Comparison of ENCODE assay signal across 8 cellular contexts in the genomic region with DNA sequence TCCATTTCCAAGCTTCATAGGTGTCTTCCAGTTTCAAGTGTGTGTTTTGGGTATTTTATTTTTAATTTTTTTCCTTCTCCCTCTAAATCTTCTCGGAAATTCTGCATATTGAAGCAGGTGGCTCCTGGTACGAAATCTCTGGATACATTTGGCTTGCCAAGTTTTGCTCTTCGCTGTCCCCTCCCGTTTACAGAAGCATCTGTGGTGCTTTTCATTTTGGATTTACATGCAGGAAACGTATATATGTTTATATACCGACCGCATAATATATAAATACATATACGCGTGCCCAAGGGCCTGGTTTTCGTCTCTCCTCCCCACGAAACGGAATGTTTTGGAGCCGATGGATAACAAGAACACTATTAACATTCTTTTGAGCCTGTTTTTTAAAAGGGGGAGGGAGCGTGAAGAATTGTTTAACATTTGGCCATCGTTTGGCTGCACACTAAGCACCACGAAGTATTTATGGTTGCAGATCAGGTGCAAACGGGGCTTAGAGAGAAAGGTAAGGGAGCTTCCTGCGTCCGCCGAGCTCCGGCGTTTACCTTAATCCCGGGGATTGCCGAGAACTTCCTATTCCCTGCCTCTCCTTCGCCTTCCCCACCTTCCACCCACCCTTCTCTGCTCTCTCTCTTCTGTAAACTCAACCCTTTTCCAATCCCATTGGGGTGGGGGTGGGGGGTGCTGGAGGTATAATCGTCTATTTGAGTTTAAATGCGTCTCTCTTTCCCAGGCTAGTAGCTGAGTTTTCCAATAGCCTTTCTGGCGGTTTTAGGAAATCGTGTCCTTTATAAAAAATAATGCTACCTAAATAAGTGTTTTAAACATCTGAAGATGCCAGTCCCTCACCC. TPM values are rescaled to one million over a fixed set of nuclear protein-coding genes. Genes with fewer than 3 reads are reported as not detected.
DNase-seq lines count a peak whose midpoint lies in the region; ATAC-seq lines count a peak whose summit lies in the region.

No MANE protein-coding gene starts in this region.

- intact Hi-C loops in activated naive CD4-positive, alpha-beta T cell treated with anti-CD3 and anti-CD28 coated beads for 36 hours (cut with micrococcal nuclease): no loop called here

- H3K4me3 Mint-ChIP-seq in activated naive CD4-positive, alpha-beta T cell treated with anti-CD3 and anti-CD28 coated beads for 36 hours: peak overlapping the region; percentile 66
- H3K4me3 Mint-ChIP-seq in naive B cell: peak overlapping the region; percentile 52 to 90 (median 82)

- peaks cover 30% of the 10 kb centered on the region for H3K4me1 Mint-ChIP-seq in activated naive CD4-positive, alpha-beta T cell treated with anti-CD3 and anti-CD28 coated beads for 36 hours (ENCODE audit: low read depth)
- H3K4me1 Mint-ChIP-seq in naive B cell: peaks cover 26 to 37% (median 34%) of the 10 kb centered on the region in 3 donors

- ATAC-seq in naive B cell (ENCODE audit: low read depth in 2 of 2) (no peak), HG03460 (IDR thresholded peaks at IDR 0.05; ENCODE audit: unreplicated experiment) (no peak), HG03039 (IDR thresholded peaks at IDR 0.05; ENCODE audit: unreplicated experiment) (no peak)

- H3K9me3 Mint-ChIP-seq in activated naive CD4-positive, alpha-beta T cell treated with anti-CD3 and anti-CD28 coated beads for 36 hours: no peaks in the 10 kb centered on the region
- H3K9me3 Mint-ChIP-seq in naive B cell: peaks cover 0 to 17% (median 2%) of the 10 kb centered on the region in 7 donors

- H3K36me3 Mint-ChIP-seq in activated naive CD4-positive, alpha-beta T cell treated with anti-CD3 and anti-CD28 coated beads for 36 hours (ENCODE audit: low read depth): no peaks in the 10 kb centered on the region
- peaks cover 6 to 11% of the 10 kb centered on the region in 2 donors for H3K36me3 Mint-ChIP-seq in naive B cell

- H3K27ac Mint-ChIP-seq in activated naive CD4-positive, alpha-beta T cell treated with anti-CD3 and anti-CD28 coated beads for 36 hours: no peak overlapping the region
- H3K27ac Mint-ChIP-seq in naive B cell: no peak overlapping the region

- CTCF ChIA-PET in activated naive CD4-positive, alpha-beta T cell treated with anti-CD3 and anti-CD28 coated beads for 36 hours (lab: Charles Lee): no interaction called here

- peaks cover 66% of the 10 kb centered on the region for H3K27me3 Mint-ChIP-seq in activated naive CD4-positive, alpha-beta T cell treated with anti-CD3 and anti-CD28 coated beads for 36 hours (ENCODE audit: low read depth)
- H3K27me3 Mint-ChIP-seq in naive B cell: peaks cover 60 to 68% (median 60%) of the 10 kb centered on the region in 3 donors

- peak; percentile 3 for DNase-seq in activated naive CD4-positive, alpha-beta T cell treated with anti-CD3 and anti-CD28 coated beads for 36 hours
- DNase-seq in activated naive CD4-positive, alpha-beta T cell treated with Interleukin-2 at 50 U/mL for 16 hours: no peak
- peak; percentile 60 for DNase-seq in NCI-H748 treated with DMSO at 0.1 percent for 48 hours (lab: John Stamatoyannopoulos, UW)
- peak; percentile 50 for DNase-seq in ecto neural progenitor cell (ENCODE audit: low spot score)
- no peak for DNase-seq in naive B cell
- DNase-seq in SIG-M5 (lab: John Stamatoyannopoulos, UW): no peak

RNA-seq across cellular contexts. Expression of a gene that starts 1.1 kb away (rescaled TPM):
- not detected for total RNA-seq in activated naive CD4-positive, alpha-beta T cell treated with anti-CD3 and anti-CD28 coated beads for 36 hours
- not detected for polyA plus RNA-seq in naive B cell (ENCODE audit: low read depth in 6 of 6)

Comparison
In these comparisons a context has a peak if more than half of its experiments do, and no peak if none do; other contexts are left out.
1. DNase-seq: peak in activated naive CD4-positive, alpha-beta T cell treated with anti-CD3 and anti-CD28 coated beads for 36 hours (single experiment), NCI-H748 treated with DMSO at 0.1 percent for 48 hours (single experiment) and ecto neural progenitor cell (single experiment); none in activated naive CD4-positive, alpha-beta T cell treated with Interleukin-2 at 50 U/mL for 16 hours (single experiment), naive B cell (single experiment) and SIG-M5 (single experiment).